In the genomic region with DNA sequence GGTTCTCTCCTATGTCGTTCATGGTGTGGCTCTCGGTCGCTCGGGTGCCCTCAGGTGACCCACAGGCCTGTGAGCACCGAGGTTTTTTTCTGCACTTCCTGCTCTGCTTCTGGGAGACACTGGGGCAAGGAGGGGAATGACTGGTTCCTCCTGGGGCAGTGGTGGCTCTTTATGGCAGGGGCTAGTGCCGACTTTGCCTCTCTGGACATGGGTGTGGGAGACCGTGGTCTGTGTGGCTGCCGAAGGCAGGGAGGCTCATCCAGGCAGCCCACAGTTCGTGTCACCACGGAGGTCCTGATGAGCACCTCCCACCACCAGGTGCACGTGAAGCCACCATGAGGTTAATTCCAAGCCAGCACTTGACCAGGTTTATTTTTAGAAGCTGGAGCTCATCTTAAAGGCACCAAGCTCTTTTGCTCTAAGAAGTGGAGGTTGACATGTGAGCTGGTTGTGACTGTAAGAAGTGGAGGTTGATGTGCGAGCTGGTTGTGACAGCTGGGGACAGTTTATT, we compare ENCODE assay signal across 10 cellular contexts. TPM values are rescaled to one million over a fixed set of nuclear protein-coding genes. Genes with fewer than 3 reads are reported as not detected.
DNase-seq lines count a peak whose midpoint lies in the region; ATAC-seq lines count a peak whose summit lies in the region.
"Had no signal": no experiment of that assay in that cellular context is flagged by ENCODE, and none has a peak within 500 bp of the region (broad histone marks: within the 10 kb centered on the region; RNA-seq: fewer than 3 reads in every experiment).

No MANE protein-coding gene starts in this region.

- no peak overlapping the region for H3K4ac ChIP-seq in trophoblast cell (ENCODE audit: low read depth, low read length)

- H3K4me3 ChIP-seq in trophoblast cell (ENCODE audit: low read depth, low read length), result peak overlapping the region; percentile 45

- H4K12ac ChIP-seq in trophoblast cell (ENCODE audit: low read depth, low read length), result no peak overlapping the region

- no peak overlapping the region for H4K91ac ChIP-seq in trophoblast cell (ENCODE audit: low read depth, low read length)

- H3K9me3 ChIP-seq in trophoblast cell (ENCODE audit: insufficient read depth, low read depth, low read length), result peaks cover 6% of the 10 kb centered on the region

- no peak overlapping the region for H3K18ac ChIP-seq in trophoblast cell (ENCODE audit: low read length)

- H3K27ac ChIP-seq in trophoblast cell (ENCODE audit: low read depth, low read length), result no peak overlapping the region
- H3K27ac ChIP-seq: KMS-11 had no signal

- H3K4me1 ChIP-seq in trophoblast cell (ENCODE audit: control insufficient read depth in 1 of 2, insufficient read depth in 2 of 2, low read length in 2 of 2), result no peaks in the 10 kb centered on the region

- no peak overlapping the region for H3K23ac ChIP-seq in trophoblast cell (ENCODE audit: low read length)

- no peak overlapping the region for H3K9ac ChIP-seq in trophoblast cell (ENCODE audit: low read length)
- H3K9ac ChIP-seq: KMS-11 had no signal

- H3K4me2 ChIP-seq in trophoblast cell (ENCODE audit: low read length), result no peak overlapping the region
- H3K4me2 ChIP-seq: KMS-11 had no signal

- H2BK12ac ChIP-seq in trophoblast cell (ENCODE audit: low read length), result no peak overlapping the region

- ATAC-seq in HG03064 (IDR thresholded peaks at IDR 0.05; ENCODE audit: low read depth, unreplicated experiment) (peak; percentile 62), GM21737 (IDR thresholded peaks at IDR 0.05; ENCODE audit: unreplicated experiment) (no peak), HG03432 (IDR thresholded peaks at IDR 0.05; ENCODE audit: unreplicated experiment) (no peak)

- H3K79me2 ChIP-seq in trophoblast cell (ENCODE audit: control insufficient read depth, insufficient read depth, low read length, poor library complexity), result no peaks in the 10 kb centered on the region

- H3K36me3 ChIP-seq in trophoblast cell (ENCODE audit: control insufficient read depth in 1 of 2, insufficient read depth in 2 of 2, low read length in 2 of 2), result no peaks in the 10 kb centered on the region

- no peak overlapping the region for H3K14ac ChIP-seq in trophoblast cell (ENCODE audit: low read length)

- no peak overlapping the region for H4K8ac ChIP-seq in trophoblast cell (ENCODE audit: low read depth, low read length)

- no peak overlapping the region for H2BK120ac ChIP-seq in trophoblast cell (ENCODE audit: insufficient read depth, low read length, poor library complexity)

- no peaks in the 10 kb centered on the region for H3K27me3 ChIP-seq in trophoblast cell (ENCODE audit: insufficient read depth, low read length)

- WGBS in trophoblast cell (ENCODE audit: extremely low coverage, insufficient coverage, insufficient read length), result no CpG with 5 or more reads among the region's 12 CpGs

- peak; percentile 26 for DNase-seq in SKM-1 (lab: John Stamatoyannopoulos, UW; ENCODE audit: unreplicated experiment)
- no peak for DNase-seq in SKM-1 treated with dmso at 0.1 percent for 144 hours (lab: John Stamatoyannopoulos, UW; ENCODE audit: unreplicated experiment)
- peak; percentile 17 for DNase-seq in activated naive CD4-positive, alpha-beta T cell treated with anti-CD3 and anti-CD28 coated beads, Interleukin-2, amount 50 U/mL, for 16 hours
- no peak for DNase-seq in trophoblast cell
- no peak for DNase-seq in occipital lobe (lab: John Stamatoyannopoulos, UW)
- DNase-seq: cortex of kidney had no signal

- no peak overlapping the region for H2AK5ac ChIP-seq in trophoblast cell (ENCODE audit: low read length)

- no peak overlapping the region for H2AFZ ChIP-seq in trophoblast cell (ENCODE audit: insufficient read depth, low read length, poor library complexity)

- no peak overlapping the region for H2BK5ac ChIP-seq in trophoblast cell (ENCODE audit: low read depth, low read length, poor library complexity)

- H3K79me1 ChIP-seq in trophoblast cell (ENCODE audit: low read length), result no peaks in the 10 kb centered on the region

RNA-seq across cellular contexts. Expression of a gene that starts 24.7 kb away (rescaled TPM):
- 2.4 and 2.8 TPM in 2 replicates for polyA plus RNA-seq in trophoblast cell (2013)
- 40.6 TPM for total RNA-seq in occipital lobe

Comparison
In these comparisons a context has a peak if more than half of its experiments do, and no peak if none do; other contexts are left out.
1. DNase-seq: peak in SKM-1 (single experiment) and activated naive CD4-positive, alpha-beta T cell treated with anti-CD3 and anti-CD28 coated beads, Interleukin-2, amount 50 U/mL, for 16 hours (single experiment); none in SKM-1 treated with dmso at 0.1 percent for 144 hours (single experiment), trophoblast cell (0 of 2) and occipital lobe (single experiment).